29 cellular contexts compared by ENCODE assay signal in genomic region chr4:22876281-22876680, GRCh38.
"Had no signal": no experiment of that assay in that cellular context is flagged by ENCODE, and none has a peak within 500 bp of the region (broad histone marks: within the 10 kb centered on the region; RNA-seq: fewer than 3 reads in every experiment).

No MANE protein-coding gene starts in this region.

- H3K36me3 Mint-ChIP-seq: immature natural killer cell; naive B cell; natural killer cell treated with Interleukin-12 subunit alpha and Interleukin-12 subunit beta and Interleukin-15 and Interleukin-18, amount 100 ng/mL, for 72 hours; stimulated activated effector memory CD8-positive, alpha-beta T cell treated with anti-CD3 and anti-CD28 coated beads, Interleukin-12 subunit alpha, Interleukin-12 subunit beta, amount 100 ng/mL, for 72 hours had no signal

- H3K4me3 Mint-ChIP-seq: immature natural killer cell; naive B cell; natural killer cell treated with Interleukin-12 subunit alpha and Interleukin-12 subunit beta and Interleukin-15 and Interleukin-18, amount 100 ng/mL, for 72 hours; neural crest cell; stimulated activated effector memory CD8-positive, alpha-beta T cell treated with anti-CD3 and anti-CD28 coated beads, Interleukin-12 subunit alpha, Interleukin-12 subunit beta, amount 100 ng/mL, for 72 hours; stimulated activated naive CD8-positive, alpha-beta T cell treated with anti-CD3 and anti-CD28 coated beads, Interleukin-15, Interleukin-2, amounts not matched to agents 100 ng/mL and 50 ng/mL, for 24 hours had no signal

- FAIRE-seq: islet of Langerhans, kidney, urothelium cell line had no signal

- H3K4me1 Mint-ChIP-seq: immature natural killer cell; naive B cell; neural crest cell; stimulated activated effector memory CD8-positive, alpha-beta T cell treated with anti-CD3 and anti-CD28 coated beads, Interleukin-12 subunit alpha, Interleukin-12 subunit beta, amount 100 ng/mL, for 72 hours had no signal

- ATAC-seq: heart left ventricle; left ventricle myocardium superior; lower lobe of right lung; natural killer cell treated with Interleukin-12 subunit alpha and Interleukin-12 subunit beta and Interleukin-15 and Interleukin-18, amount 100 ng/mL, for 72 hours; psoas muscle; sciatic nerve; stimulated activated effector memory CD8-positive, alpha-beta T cell treated with anti-CD3 and anti-CD28 coated beads, Interleukin-12 subunit alpha, Interleukin-12 subunit beta, amount 100 ng/mL, for 72 hours; upper lobe of right lung had no signal

- DNase-seq: heart left ventricle; hypothalamus; immature natural killer cell; kidney; left ventricle myocardium superior; lower lobe of right lung; mammary epithelial cell; mesenchymal stem cell; naive B cell; occipital lobe; psoas muscle; spleen; stimulated activated CD4-positive, alpha-beta T cell treated with anti-CD3 and anti-CD28 coated beads, Interleukin-4, amount 100 ng/mL, for 24 hours; stimulated activated naive CD4-positive, alpha-beta T cell; tibial artery; trophoblast cell; upper lobe of right lung had no signal

- H3K79me2 ChIP-seq: parathyroid adenoma had no signal

- H3K36me3 ChIP-seq: heart left ventricle, lower lobe of right lung, right atrium auricular region, spleen, suprapubic skin, thoracic aorta, tibial artery, upper lobe of right lung had no signal

- H3K27ac ChIP-seq: heart left ventricle, lower lobe of right lung, parathyroid adenoma, psoas muscle, right atrium auricular region, skin epidermis, spleen, suprapubic skin, thoracic aorta, tibial artery, upper lobe of right lung had no signal

- H2AFZ ChIP-seq: parathyroid adenoma had no signal

- H3K27ac Mint-ChIP-seq: immature natural killer cell; natural killer cell treated with Interleukin-12 subunit alpha and Interleukin-12 subunit beta and Interleukin-15 and Interleukin-18, amount 100 ng/mL, for 72 hours; stimulated activated effector memory CD8-positive, alpha-beta T cell treated with anti-CD3 and anti-CD28 coated beads, Interleukin-12 subunit alpha, Interleukin-12 subunit beta, amount 100 ng/mL, for 72 hours; stimulated activated naive CD8-positive, alpha-beta T cell treated with anti-CD3 and anti-CD28 coated beads, Interleukin-15, Interleukin-2, amounts not matched to agents 100 ng/mL and 50 ng/mL, for 24 hours had no signal

- H3K4me3 ChIP-seq: heart left ventricle, lower lobe of right lung, psoas muscle, right atrium auricular region, skin epidermis, spleen, suprapubic skin, thoracic aorta, tibial artery, upper lobe of right lung had no signal

- H3K9ac ChIP-seq: parathyroid adenoma had no signal

- H3K4me1 ChIP-seq: heart left ventricle, lower lobe of right lung, parathyroid adenoma, psoas muscle, right atrium auricular region, spleen, suprapubic skin, tibial artery, upper lobe of right lung had no signal

- H3K27me3 Mint-ChIP-seq: naive B cell; natural killer cell treated with Interleukin-12 subunit alpha and Interleukin-12 subunit beta and Interleukin-15 and Interleukin-18, amount 100 ng/mL, for 72 hours; stimulated activated naive CD8-positive, alpha-beta T cell treated with anti-CD3 and anti-CD28 coated beads, Interleukin-15, Interleukin-2, amounts not matched to agents 100 ng/mL and 50 ng/mL, for 24 hours had no signal

- H3K27me3 ChIP-seq: heart left ventricle, right atrium auricular region, spleen, suprapubic skin, tibial artery, upper lobe of right lung had no signal

- H3K9me3 Mint-ChIP-seq: neural crest cell; stimulated activated naive CD8-positive, alpha-beta T cell treated with anti-CD3 and anti-CD28 coated beads, Interleukin-15, Interleukin-2, amounts not matched to agents 100 ng/mL and 50 ng/mL, for 24 hours had no signal

- H3K9me3 ChIP-seq: heart left ventricle, lower lobe of right lung, right atrium auricular region, suprapubic skin, thoracic aorta, tibial artery, upper lobe of right lung had no signal
